ENCODE assay signal across 1 cellular context in genomic region chr22:19767427-19768380, GRCh38.
TF ChIP-seq lines count a peak whose summit lies in the region.

No MANE protein-coding gene starts in this region.

TF ChIP-seq in GM12878, 131 proteins besides CTCF, POLR2A, EP300 and RAD21:
- TF ChIP-seq POLR2AphosphoS2 (IDR thresholded peaks at IDR 0.05; ENCODE audit: low read depth, low read length), result no peak
TF ChIP-seq in GM12878: peak in this region for 0.
